ENCODE assay signal across 8 cellular contexts in genomic region chr16:2785101-2785991, GRCh38. TPM values are rescaled to one million over a fixed set of nuclear protein-coding genes. Genes with fewer than 3 reads are reported as not detected.
A peak's percentile ranks its signal among the peaks of the same experiment; 100 is the strongest.
DNase-seq lines count a peak whose midpoint lies in the region; ATAC-seq lines count a peak whose summit lies in the region.
"Had no signal": no experiment of that assay in that cellular context is flagged by ENCODE, and none has a peak within 500 bp of the region (broad histone marks: within the 10 kb centered on the region; RNA-seq: fewer than 3 reads in every experiment).

No MANE protein-coding gene starts in this region.

- no peaks in the 10 kb centered on the region for H3K4me1 ChIP-seq in HUES48 (ENCODE audit: control insufficient read depth, insufficient read depth, low read length)

- intact Hi-C loops in left ventricle myocardium superior (cut with micrococcal nuclease), result no loop called here

- H3K4me3 ChIP-seq in HUES48 (ENCODE audit: low read depth, low read length), result peak overlapping the region; percentile 47

- H3K36me3 ChIP-seq in HUES48 (ENCODE audit: control insufficient read depth, insufficient read depth, low read length), result no peaks in the 10 kb centered on the region

- no peak overlapping the region for H3K27ac ChIP-seq in HUES48 (ENCODE audit: low read depth, low read length)

- H3K9ac ChIP-seq in HUES48 (ENCODE audit: low read depth, low read length), result no peak overlapping the region

- no peaks in the 10 kb centered on the region for H3K9me3 ChIP-seq in HUES48 (ENCODE audit: control insufficient read depth, insufficient read depth, low read length)

- ATAC-seq in left ventricle myocardium superior, result peak; percentile 34

- DNase-seq in activated T-cell treated with anti-CD3 and anti-CD28 coated beads, Interleukin-2, amount 50 U/mL, for 1 hour, result peak; percentile 56
- DNase-seq in left ventricle myocardium superior, result no peak
- DNase-seq in stimulated activated CD8-positive, alpha-beta memory T cell treated with anti-CD3 and anti-CD28 coated beads, Interleukin-4, amount 100 ng/mL, for 24 hours (ENCODE audit: low read depth), result peak; percentile 22
- no peak for DNase-seq in AG08395 (ENCODE audit: low spot score)
- no peak for DNase-seq in NCI-H345 treated with DMSO at 0.1 percent for 48 hours (lab: John Stamatoyannopoulos, UW; ENCODE audit: unreplicated experiment)
- no peak for DNase-seq in HuH-7.5 (ENCODE audit: low spot score)

- peaks cover 27% of the 10 kb centered on the region for H3K27me3 ChIP-seq in HUES48 (ENCODE audit: control insufficient read depth, insufficient read depth, low read length)

RNA-seq across cellular contexts. Expression of gene PRSS33, which starts 2.0 kb away (rescaled TPM):
- not detected for total RNA-seq in left ventricle myocardium superior
- total RNA-seq: osteocyte had no signal

RNA-seq across cellular contexts. Expression of gene ELOB, which starts 8.3 kb away (rescaled TPM):
- total RNA-seq in left ventricle myocardium superior, result 325 TPM

RNA-seq across cellular contexts. Expression of gene PRSS41, which starts 12.9 kb away (rescaled TPM):
- not detected for total RNA-seq in left ventricle myocardium superior
- total RNA-seq: osteocyte had no signal

RNA-seq across cellular contexts. Expression of gene PRSS21, which starts 31.7 kb away (rescaled TPM):
- total RNA-seq in left ventricle myocardium superior, result not detected
- total RNA-seq: osteocyte had no signal

RNA-seq across cellular contexts. Expression of gene SRRM2, which starts 32.9 kb away (rescaled TPM):
- total RNA-seq in left ventricle myocardium superior, result 292 TPM

Comparison
In these comparisons a context has a peak if more than half of its experiments do, and no peak if none do; other contexts are left out.
1. DNase-seq: peak in activated T-cell treated with anti-CD3 and anti-CD28 coated beads, Interleukin-2, amount 50 U/mL, for 1 hour (single experiment) and stimulated activated CD8-positive, alpha-beta memory T cell treated with anti-CD3 and anti-CD28 coated beads, Interleukin-4, amount 100 ng/mL, for 24 hours (single experiment); none in left ventricle myocardium superior (single experiment), AG08395 (single experiment), NCI-H345 treated with DMSO at 0.1 percent for 48 hours (single experiment) and HuH-7.5 (single experiment).